1 cellular context compared by ENCODE assay signal in genomic region chr17:42457107-42457787, GRCh38.
A peak's percentile ranks its signal among the peaks of the same experiment; 100 is the strongest.
TF ChIP-seq lines count a peak whose summit lies in the region.

No MANE protein-coding gene starts in this region.

TF ChIP-seq in GM12878, 131 proteins besides CTCF, POLR2A, EP300 and RAD21 (continued from another document):
- no peak for TF ChIP-seq EZH2 (IDR thresholded peaks at IDR 0.05; ENCODE audit: borderline replicate concordance, control insufficient read depth, low read depth, low read length)
- 0 out of 2 replicates have a peak, but pooled peaks have one; percentile 31 for TF ChIP-seq GATAD2B (conservative IDR thresholded peaks at IDR 0.05; ENCODE audit: low read depth)
- TF ChIP-seq IRF4 (IDR thresholded peaks at IDR 0.05; ENCODE audit: low read depth, low read length), result 0 out of 2 replicates have a peak, but pooled peaks have one; percentile 51
- TF ChIP-seq CBFB (IDR thresholded peaks at IDR 0.05; ENCODE audit: low read depth), result 0 out of 2 replicates have a peak, but pooled peaks have one; percentile 15
- peak; percentile 81 for TF ChIP-seq NFIC (IDR thresholded peaks at IDR 0.05; ENCODE audit: low read depth, low read length)
- TF ChIP-seq MTA2 (IDR thresholded peaks at IDR 0.05; ENCODE audit: low read depth), result peak; percentile 76
- TF ChIP-seq, protein P1, sequence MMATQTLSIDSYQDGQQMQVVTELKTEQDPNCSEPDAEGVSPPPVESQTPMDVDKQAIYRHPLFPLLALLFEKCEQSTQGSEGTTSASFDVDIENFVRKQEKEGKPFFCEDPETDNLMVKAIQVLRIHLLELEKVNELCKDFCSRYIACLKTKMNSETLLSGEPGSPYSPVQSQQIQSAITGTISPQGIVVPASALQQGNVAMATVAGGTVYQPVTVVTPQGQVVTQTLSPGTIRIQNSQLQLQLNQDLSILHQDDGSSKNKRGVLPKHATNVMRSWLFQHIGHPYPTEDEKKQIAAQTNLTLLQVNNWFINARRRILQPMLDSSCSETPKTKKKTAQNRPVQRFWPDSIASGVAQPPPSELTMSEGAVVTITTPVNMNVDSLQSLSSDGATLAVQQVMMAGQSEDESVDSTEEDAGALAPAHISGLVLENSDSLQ (IDR thresholded peaks at IDR 0.05), result no peak
- TF ChIP-seq IKZF2 (IDR thresholded peaks at IDR 0.05), result peak; percentile 94 to 95
TF ChIP-seq in GM12878: peak in this region for 30.
